ENCODE assay signal across 24 cellular contexts in the genomic region with DNA sequence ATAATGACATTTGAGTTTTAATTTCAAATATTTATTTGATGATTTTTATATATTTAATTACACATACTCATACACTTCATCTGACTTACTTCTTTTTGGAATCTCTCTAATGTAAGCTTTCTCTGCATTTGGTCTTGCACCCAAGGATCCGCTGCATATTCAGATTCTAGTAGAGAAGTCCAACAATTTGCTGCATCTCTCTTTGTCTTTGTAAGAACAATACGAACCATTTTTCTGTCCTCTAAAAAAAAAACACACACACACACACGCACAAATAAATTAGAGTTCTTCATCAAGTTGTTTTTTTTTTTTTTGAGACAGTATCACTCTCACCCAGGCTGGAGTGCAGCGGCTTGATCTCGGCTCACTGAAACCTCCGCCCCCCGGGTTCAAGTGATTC. TPM values are rescaled to one million over a fixed set of nuclear protein-coding genes. Genes with fewer than 3 reads are reported as not detected.
DNase-seq lines count a peak whose midpoint lies in the region; ATAC-seq and TF ChIP-seq lines count a peak whose summit lies in the region.
"Had no signal": no experiment of that assay in that cellular context is flagged by ENCODE, and none has a peak within 500 bp of the region (broad histone marks: within the 10 kb centered on the region; RNA-seq: fewer than 3 reads in every experiment).

No MANE protein-coding gene starts in this region.

- H3K27ac Mint-ChIP-seq in CD4-positive, CD25-positive, alpha-beta regulatory T cell = peak overlapping the region in 2 of 3 donors; percentile 36 to 92
- H3K27ac Mint-ChIP-seq in activated T-helper 2 cell treated with anti-CD3 and anti-CD28 coated beads, Interferon-gamma antibody, Interleukin-2, Interleukin-4, amounts not matched to agents 10 μg/mL and 5 μg/mL and 100 μg/mL, durations not matched to agents 14 hours and 24 hours and 36 hours = no peak overlapping the region

- H3K4me1 ChIP-seq in CD4-positive, CD25-positive, alpha-beta regulatory T cell (ENCODE audit: control insufficient read depth, insufficient read depth, low read length, poor library complexity, severe bottlenecking) = peaks cover 36% of the 10 kb centered on the region
- peaks cover 33% of the 10 kb centered on the region for H3K4me1 ChIP-seq in DND-41 (ENCODE audit: insufficient read depth, low read length)

- TF ChIP-seq CTCF in DND-41 (IDR thresholded peaks at IDR 0.05; ENCODE audit: borderline replicate concordance, extremely low read depth, low read length, poor library complexity, severe bottlenecking) = no peak

- intact Hi-C loops in activated T-helper 2 cell treated with anti-CD3 and anti-CD28 coated beads, Interferon-gamma antibody, Interleukin-2, Interleukin-4, amounts not matched to agents 10 μg/mL and 5 μg/mL and 100 μg/mL, durations not matched to agents 14 hours and 24 hours and 36 hours (cut with micrococcal nuclease) = no loop called here

- peaks cover 18% of the 10 kb centered on the region for H3K36me3 Mint-ChIP-seq in CD4-positive, CD25-positive, alpha-beta regulatory T cell
- H3K36me3 Mint-ChIP-seq in activated T-helper 2 cell treated with anti-CD3 and anti-CD28 coated beads, Interferon-gamma antibody, Interleukin-2, Interleukin-4, amounts not matched to agents 10 μg/mL and 5 μg/mL and 100 μg/mL, durations not matched to agents 14 hours and 24 hours and 36 hours (ENCODE audit: low read depth) = peaks cover 42% of the 10 kb centered on the region

- H3K4me1 Mint-ChIP-seq in CD4-positive, CD25-positive, alpha-beta regulatory T cell = peaks cover 17 to 51% (median 36%) of the 10 kb centered on the region in 4 donors
- H3K4me1 Mint-ChIP-seq in activated T-helper 2 cell treated with anti-CD3 and anti-CD28 coated beads, Interferon-gamma antibody, Interleukin-2, Interleukin-4, amounts not matched to agents 10 μg/mL and 5 μg/mL and 100 μg/mL, durations not matched to agents 14 hours and 24 hours and 36 hours (ENCODE audit: low read depth) = peaks cover 31% of the 10 kb centered on the region

- H3K36me3 ChIP-seq in CD4-positive, CD25-positive, alpha-beta regulatory T cell (ENCODE audit: control insufficient read depth, insufficient read depth, low read length) = peaks cover 25% of the 10 kb centered on the region
- peaks cover 39% of the 10 kb centered on the region for H3K36me3 ChIP-seq in DND-41 (ENCODE audit: insufficient read depth, low read length)

- no peaks in the 10 kb centered on the region for H3K9me3 ChIP-seq in CD4-positive, CD25-positive, alpha-beta regulatory T cell (ENCODE audit: control insufficient read depth in 2 of 2, low read length in 2 of 2)
- no peaks in the 10 kb centered on the region for H3K9me3 ChIP-seq in DND-41 (ENCODE audit: insufficient read depth, low read length, severe bottlenecking)
- H3K9me3 ChIP-seq: upper lobe of left lung had no signal

- no peaks in the 10 kb centered on the region for H3K9me3 Mint-ChIP-seq in CD4-positive, CD25-positive, alpha-beta regulatory T cell
- no peaks in the 10 kb centered on the region for H3K9me3 Mint-ChIP-seq in activated T-helper 2 cell treated with anti-CD3 and anti-CD28 coated beads, Interferon-gamma antibody, Interleukin-2, Interleukin-4, amounts not matched to agents 10 μg/mL and 5 μg/mL and 100 μg/mL, durations not matched to agents 14 hours and 24 hours and 36 hours

- H3K79me2 ChIP-seq in DND-41 (ENCODE audit: insufficient read depth, low read length) = peaks cover 56% of the 10 kb centered on the region
- H3K79me2 ChIP-seq: parathyroid adenoma had no signal

- H3K4me3 Mint-ChIP-seq in CD4-positive, CD25-positive, alpha-beta regulatory T cell = peak overlapping the region in 1 of 4 donors; percentile 9
- peak overlapping the region; percentile 18 for H3K4me3 Mint-ChIP-seq in activated T-helper 2 cell treated with anti-CD3 and anti-CD28 coated beads, Interferon-gamma antibody, Interleukin-2, Interleukin-4, amounts not matched to agents 10 μg/mL and 5 μg/mL and 100 μg/mL, durations not matched to agents 14 hours and 24 hours and 36 hours (ENCODE audit: low read depth)

- H3K27me3 ChIP-seq in CD4-positive, CD25-positive, alpha-beta regulatory T cell (ENCODE audit: control insufficient read depth, insufficient read depth, low read length) = no peaks in the 10 kb centered on the region
- no peaks in the 10 kb centered on the region for H3K27me3 ChIP-seq in DND-41 (ENCODE audit: insufficient read depth, low read length, poor library complexity)
- H3K27me3 ChIP-seq: upper lobe of left lung had no signal

- H3K4me3 ChIP-seq in CD4-positive, CD25-positive, alpha-beta regulatory T cell (ENCODE audit: low read depth, low read length) = no peak overlapping the region
- H3K4me3 ChIP-seq in DND-41 (ENCODE audit: low read depth in 1 of 2, low read length in 2 of 2) = no peak overlapping the region
- H3K4me3 ChIP-seq: upper lobe of left lung had no signal

- peak overlapping the region; percentile 86; the same call in 1 of the 2 replicates for H3K4me2 ChIP-seq in DND-41 (ENCODE audit: insufficient read depth, low read length)

- peak overlapping the region; percentile 84; the same call in 1 of the 2 replicates for H3K9ac ChIP-seq in DND-41 (ENCODE audit: low read depth, low read length)
- H3K9ac ChIP-seq: parathyroid adenoma had no signal

- peaks cover 9% of the 10 kb centered on the region for H3K27me3 Mint-ChIP-seq in CD4-positive, CD25-positive, alpha-beta regulatory T cell
- no peaks in the 10 kb centered on the region for H3K27me3 Mint-ChIP-seq in activated T-helper 2 cell treated with anti-CD3 and anti-CD28 coated beads, Interferon-gamma antibody, Interleukin-2, Interleukin-4, amounts not matched to agents 10 μg/mL and 5 μg/mL and 100 μg/mL, durations not matched to agents 14 hours and 24 hours and 36 hours (ENCODE audit: low read depth)

- no peak overlapping the region for H2AFZ ChIP-seq in DND-41 (ENCODE audit: low read depth, low read length)
- H2AFZ ChIP-seq: parathyroid adenoma had no signal

- no peak for DNase-seq in CD4-positive, CD25-positive, alpha-beta regulatory T cell
- no peak for DNase-seq in DND-41
- no peak for DNase-seq in activated T-helper 2 cell treated with anti-CD3 and anti-CD28 coated beads, Interferon-gamma antibody, Interleukin-2, Interleukin-4, amounts not matched to agents 10 μg/mL and 5 μg/mL and 100 μg/mL, durations not matched to agents 14 hours and 24 hours and 36 hours (ENCODE audit: low spot score)
- DNase-seq in medulla oblongata (ENCODE audit: extremely low spot score) = peak; percentile 38
- DNase-seq in NCI-H446 treated with DMSO at 0.1 percent for 48 hours (lab: John Stamatoyannopoulos, UW) = no peak
- DNase-seq in stimulated activated CD8-positive, alpha-beta memory T cell treated with anti-CD3 and anti-CD28 coated beads, Interleukin-4, amount 100 ng/mL, for 48 hours = no peak
- DNase-seq: activated CD4-positive, alpha-beta T cell treated with anti-CD3 and anti-CD28 coated beads, Interleukin-2, amount 50 U/mL, for 48 hours; activated CD8-positive, alpha-beta memory T cell treated with anti-CD3 and anti-CD28 coated beads, Interleukin-2, amount 50 U/mL, for 48 hours; amniotic stem cell; Calu3; DMS79 treated with DMSO at 0.1 percent for 48 hours; effector CD8-positive, alpha-beta T cell; GOT3; islet precursor cell; Kasumi-1; right cardiac atrium; stimulated activated CD4-positive, alpha-beta T cell treated with anti-CD3 and anti-CD28 coated beads, Interleukin-2, amount 100 ng/mL, for 24 hours; T1000; upper lobe of left lung had no signal

- no peak for ATAC-seq in CD4-positive, CD25-positive, alpha-beta regulatory T cell (ENCODE audit: low read depth in 2 of 2)
- ATAC-seq in DND-41 (ENCODE audit: insufficient read depth, low read depth) = no peak
- ATAC-seq in HG02763 (IDR thresholded peaks at IDR 0.05; ENCODE audit: unreplicated experiment) = no peak
- ATAC-seq: HepG2, right cardiac atrium, Right ventricle myocardium inferior had no signal

- no peaks in the 10 kb centered on the region for H4K20me1 ChIP-seq in DND-41 (ENCODE audit: insufficient read depth, low read length)

- H3K27ac ChIP-seq in CD4-positive, CD25-positive, alpha-beta regulatory T cell (ENCODE audit: insufficient read depth, low read length, poor library complexity, severe bottlenecking) = no peak overlapping the region
- no peak overlapping the region for H3K27ac ChIP-seq in DND-41 (ENCODE audit: low read length)
- H3K27ac ChIP-seq: C4-2B, parathyroid adenoma, upper lobe of left lung had no signal

RNA-seq across cellular contexts. Expression of a gene that starts 3.1 kb away (rescaled TPM):
- total RNA-seq in CD4-positive, CD25-positive, alpha-beta regulatory T cell = 20.7 TPM
- polyA plus RNA-seq in CD4-positive, CD25-positive, alpha-beta regulatory T cell = 10 to 100 TPM; 39.8 to 59.8 (median 47.8) TPM
- total RNA-seq in activated T-helper 2 cell treated with anti-CD3 and anti-CD28 coated beads, Interferon-gamma antibody, Interleukin-2, Interleukin-4, amounts not matched to agents 10 μg/mL and 5 μg/mL and 100 μg/mL, durations not matched to agents 14 hours and 24 hours and 36 hours = 39.6 and 48.0 TPM in 2 replicates

RNA-seq across cellular contexts. Expression of a gene that starts 3.6 kb away (rescaled TPM):
- 1.0 TPM for total RNA-seq in CD4-positive, CD25-positive, alpha-beta regulatory T cell
- 1 to 10 TPM in 2 of 4 donors, under 1 TPM in 2; 0.82 to 2.3 (median 1.2) TPM for polyA plus RNA-seq in CD4-positive, CD25-positive, alpha-beta regulatory T cell
- total RNA-seq in activated T-helper 2 cell treated with anti-CD3 and anti-CD28 coated beads, Interferon-gamma antibody, Interleukin-2, Interleukin-4, amounts not matched to agents 10 μg/mL and 5 μg/mL and 100 μg/mL, durations not matched to agents 14 hours and 24 hours and 36 hours = 39.3 and 40.3 TPM in 2 replicates

RNA-seq across cellular contexts. Expression of a gene that starts 19.4 kb away (rescaled TPM):
- total RNA-seq in CD4-positive, CD25-positive, alpha-beta regulatory T cell = 82.5 TPM
- polyA plus RNA-seq in CD4-positive, CD25-positive, alpha-beta regulatory T cell = 100 to 1,000 TPM; 132 to 169 (median 158) TPM
- total RNA-seq in activated T-helper 2 cell treated with anti-CD3 and anti-CD28 coated beads, Interferon-gamma antibody, Interleukin-2, Interleukin-4, amounts not matched to agents 10 μg/mL and 5 μg/mL and 100 μg/mL, durations not matched to agents 14 hours and 24 hours and 36 hours = 87.8 and 89.4 TPM in 2 replicates

RNA-seq across cellular contexts. Expression of a gene that starts 48.6 kb away (rescaled TPM):
- total RNA-seq in CD4-positive, CD25-positive, alpha-beta regulatory T cell = 88.9 TPM
- polyA plus RNA-seq in CD4-positive, CD25-positive, alpha-beta regulatory T cell = 100 to 1,000 TPM; 362 to 444 (median 424) TPM
- total RNA-seq in activated T-helper 2 cell treated with anti-CD3 and anti-CD28 coated beads, Interferon-gamma antibody, Interleukin-2, Interleukin-4, amounts not matched to agents 10 μg/mL and 5 μg/mL and 100 μg/mL, durations not matched to agents 14 hours and 24 hours and 36 hours = 93.2 and 98.9 TPM in 2 replicates

Comparison
In these comparisons a context has a peak if more than half of its experiments do, and no peak if none do; other contexts are left out.
1. RNA of a gene that starts 3.6 kb away (total RNA-seq): 39.3 to 40.3 TPM in activated T-helper 2 cell treated with anti-CD3 and anti-CD28 coated beads, Interferon-gamma antibody, Interleukin-2, Interleukin-4, amounts not matched to agents 10 μg/mL and 5 μg/mL and 100 μg/mL, durations not matched to agents 14 hours and 24 hours and 36 hours; 1.0 TPM in CD4-positive, CD25-positive, alpha-beta regulatory T cell (single experiment); every median in the first group is over 10 times any median in the second.